ENCODE assay signal across 21 cellular contexts in the genomic region with DNA sequence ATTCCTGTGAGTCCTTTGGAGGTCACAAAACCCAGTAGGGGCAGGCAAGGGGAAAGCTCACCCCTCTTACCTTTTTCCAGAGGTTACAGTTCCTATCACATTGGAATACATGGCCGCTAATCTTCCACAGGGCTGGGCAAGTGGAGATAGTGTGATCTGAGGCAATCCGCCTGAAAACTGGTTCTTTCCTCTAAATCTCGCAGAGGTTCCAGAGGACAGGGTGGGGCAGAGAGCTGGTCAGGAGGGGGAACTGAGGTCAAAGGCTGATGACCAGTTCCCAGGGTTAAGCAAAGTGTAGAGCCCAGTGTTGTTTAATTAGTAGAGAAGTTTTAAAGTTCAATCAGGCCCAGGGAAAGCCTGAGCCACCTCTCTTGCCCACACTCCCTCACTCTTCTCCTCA. TPM values are rescaled to one million over a fixed set of nuclear protein-coding genes. Genes with fewer than 3 reads are reported as not detected.
"Had no signal": no experiment of that assay in that cellular context is flagged by ENCODE, and none has a peak within 500 bp of the region (broad histone marks: within the 10 kb centered on the region; RNA-seq: fewer than 3 reads in every experiment).

TSS of gene SERPINC1 (minus strand) at position 179 of the 400 bp plus-strand sequence. CDS start at position 111, 68 bp downstream.

- H3K4me2 ChIP-seq: PC-9 had no signal

- H3K36me3 Mint-ChIP-seq: activated naive CD4-positive, alpha-beta T cell treated with anti-CD3 and anti-CD28 coated beads, Interleukin-2, amount 50 U/mL, for 24 hours had no signal

- H3K27ac ChIP-seq: body of pancreas, PC-9 had no signal

- H3K4me3 Mint-ChIP-seq: activated B cell treated with CpG ODN at 0.5 μM for 24 hours; activated CD8-positive, alpha-beta T cell treated with anti-CD3 and anti-CD28 coated beads for 36 hours; activated naive CD4-positive, alpha-beta T cell treated with anti-CD3 and anti-CD28 coated beads, Interleukin-2, amount 50 U/mL, for 24 hours; activated T-cell treated with anti-CD3 and anti-CD28 coated beads, Interleukin-2, amount 50 U/mL, for 72 hours; T-helper 1 cell treated with Interleukin-12 subunit alpha and Interleukin-12 subunit beta and Interleukin-4 antibody, amounts not matched to agents 30 μg/mL and 1 μg/mL, for 36 hours had no signal

- H3K27ac Mint-ChIP-seq: activated B cell treated with CpG ODN at 0.5 μM for 24 hours; activated CD8-positive, alpha-beta T cell treated with anti-CD3 and anti-CD28 coated beads for 36 hours; activated naive CD4-positive, alpha-beta T cell treated with anti-CD3 and anti-CD28 coated beads, Interleukin-2, amount 50 U/mL, for 24 hours; activated T-cell treated with anti-CD3 and anti-CD28 coated beads, Interleukin-2, amount 50 U/mL, for 72 hours; T-helper 1 cell treated with Interleukin-12 subunit alpha and Interleukin-12 subunit beta and Interleukin-4 antibody, amounts not matched to agents 30 μg/mL and 1 μg/mL, for 36 hours had no signal

- H3K4me3 ChIP-seq: body of pancreas, PC-9 had no signal

- DNase-seq: activated B cell treated with CpG ODN at 0.5 μM for 24 hours; activated CD4-positive, alpha-beta T cell treated with anti-CD3 and anti-CD28 coated beads, Interleukin-2, amount 50 U/mL, for 1 hour; activated CD8-positive, alpha-beta memory T cell treated with anti-CD3 and anti-CD28 coated beads, Interleukin-2, amount 50 U/mL, for 4 hours; activated CD8-positive, alpha-beta T cell treated with anti-CD3 and anti-CD28 coated beads for 36 hours; activated T-cell treated with anti-CD3 and anti-CD28 coated beads, Interleukin-2, amount 50 U/mL, for 72 hours; aorta; body of pancreas; central memory CD4-positive, alpha-beta T cell; Karpas-422; MM.1S; NCI-H1930; NCI-H2107; NCI-H510A treated with DMSO at 0.1 percent for 48 hours; NCI-H69; PC-9; SHP77 treated with DMSO at 0.1 percent for 48 hours; T-helper 9 cell had no signal

- ATAC-seq: activated CD8-positive, alpha-beta T cell treated with anti-CD3 and anti-CD28 coated beads for 36 hours; activated T-cell treated with anti-CD3 and anti-CD28 coated beads, Interleukin-2, amount 50 U/mL, for 72 hours; body of pancreas had no signal

- FAIRE-seq: bronchial epithelial cell had no signal

- H3K9me3 ChIP-seq: body of pancreas had no signal

- H3K27me3 Mint-ChIP-seq: activated B cell treated with CpG ODN at 0.5 μM for 24 hours; activated CD8-positive, alpha-beta T cell treated with anti-CD3 and anti-CD28 coated beads for 36 hours; activated naive CD4-positive, alpha-beta T cell treated with anti-CD3 and anti-CD28 coated beads, Interleukin-2, amount 50 U/mL, for 24 hours had no signal

- H3K27me3 ChIP-seq: body of pancreas had no signal

- H2AFZ ChIP-seq: PC-9 had no signal

- H3K9me3 Mint-ChIP-seq: activated B cell treated with CpG ODN at 0.5 μM for 24 hours; activated CD8-positive, alpha-beta T cell treated with anti-CD3 and anti-CD28 coated beads for 36 hours; activated naive CD4-positive, alpha-beta T cell treated with anti-CD3 and anti-CD28 coated beads, Interleukin-2, amount 50 U/mL, for 24 hours; activated T-cell treated with anti-CD3 and anti-CD28 coated beads, Interleukin-2, amount 50 U/mL, for 72 hours; T-helper 1 cell treated with Interleukin-12 subunit alpha and Interleukin-12 subunit beta and Interleukin-4 antibody, amounts not matched to agents 30 μg/mL and 1 μg/mL, for 36 hours had no signal

- H3K4me1 ChIP-seq: body of pancreas had no signal

- H3K4me1 Mint-ChIP-seq: activated B cell treated with CpG ODN at 0.5 μM for 24 hours; activated naive CD4-positive, alpha-beta T cell treated with anti-CD3 and anti-CD28 coated beads, Interleukin-2, amount 50 U/mL, for 24 hours had no signal

RNA-seq across cellular contexts. Expression of gene SERPINC1, which starts in this region (rescaled TPM):
- total RNA-seq: activated CD8-positive, alpha-beta T cell treated with anti-CD3 and anti-CD28 coated beads for 36 hours; aorta; body of pancreas; bronchial epithelial cell; SK-MEL-5 had no signal
